In genomic region chr6:111270121-111270520, GRCh38 we compare ENCODE assay signal across 28 cellular contexts.
"Had no signal": no experiment of that assay in that cellular context is flagged by ENCODE, and none has a peak within 500 bp of the region (broad histone marks: within the 10 kb centered on the region; RNA-seq: fewer than 3 reads in every experiment).

No MANE protein-coding gene starts in this region.

- FAIRE-seq: urothelium cell line had no signal

- DNase-seq: stimulated activated CD4-positive, alpha-beta T cell treated with anti-CD3 and anti-CD28 coated beads, Interleukin-2, amount 100 ng/mL, for 48 hours; stimulated activated CD4-positive, alpha-beta T cell treated with anti-CD3 and anti-CD28 coated beads, Interleukin-4, amount 100 ng/mL, for 1 hour; stimulated activated CD4-positive, alpha-beta T cell treated with anti-CD3 and anti-CD28 coated beads, Interleukin-4, amount 100 ng/mL, for 24 hours; stimulated activated CD4-positive, alpha-beta T cell treated with anti-CD3 and anti-CD28 coated beads, Interleukin-4, amount 100 ng/mL, for 4 hours; stimulated activated CD8-positive, alpha-beta memory T cell treated with anti-CD3 and anti-CD28 coated beads, Interleukin-4, amount 100 ng/mL, for 48 hours; stimulated activated naive B cell treated with anti-CD40 and anti-IgM and Interleukin-4, amounts not matched to agents 10 μg/mL and 1 μg/mL and 100 μg/mL, for 72 hours; stimulated activated naive CD4-positive, alpha-beta T cell; stimulated activated naive CD4-positive, alpha-beta T cell treated with Interleukin-2 at 50 U/mL for 16 hours; stimulated activated naive CD8-positive, alpha-beta T cell treated with anti-CD3 and anti-CD28 coated beads, Interleukin-15, amount 100 ng/mL, for 72 hours; stimulated activated naive CD8-positive, alpha-beta T cell treated with anti-CD3 and anti-CD28 coated beads, Interleukin-15, Interleukin-2, amounts not matched to agents 100 U/mL and 50 U/mL, for 24 hours; stomach; substantia nigra; testis; thyroid gland; tibial artery; transverse colon; upper lobe of left lung; upper lobe of right lung; uterus had no signal

- H3K4me1 ChIP-seq: testis, thyroid gland, tibial artery, tibial nerve, transverse colon, upper lobe of left lung, uterus had no signal

- H3K4me1 Mint-ChIP-seq: stimulated activated effector memory CD8-positive, alpha-beta T cell treated with anti-CD3 and anti-CD28 coated beads, Interleukin-12 subunit alpha, Interleukin-12 subunit beta, amount 100 ng/mL, for 72 hours had no signal

- H3K4me3 Mint-ChIP-seq: stimulated activated effector memory CD8-positive, alpha-beta T cell treated with anti-CD3 and anti-CD28 coated beads, Interleukin-12 subunit alpha, Interleukin-12 subunit beta, amount 100 ng/mL, for 72 hours; stimulated activated memory B cell treated with anti-CD40 and anti-IgM and Interleukin-4, amounts not matched to agents 10 μg/mL and 1 μg/mL and 100 μg/mL, for 72 hours; stimulated activated naive B cell treated with anti-CD40 and anti-IgM and Interleukin-4, amounts not matched to agents 10 μg/mL and 1 μg/mL and 100 μg/mL, for 72 hours; stimulated activated naive CD8-positive, alpha-beta T cell treated with anti-CD3 and anti-CD28 coated beads, Interleukin-15, amount 100 ng/mL, for 72 hours; stimulated activated naive CD8-positive, alpha-beta T cell treated with anti-CD3 and anti-CD28 coated beads, Interleukin-15, Interleukin-2, amounts not matched to agents 100 ng/mL and 50 ng/mL, for 24 hours; type B pancreatic cell had no signal

- H3K27ac Mint-ChIP-seq: stimulated activated effector memory CD8-positive, alpha-beta T cell treated with anti-CD3 and anti-CD28 coated beads, Interleukin-12 subunit alpha, Interleukin-12 subunit beta, amount 100 ng/mL, for 72 hours; stimulated activated memory B cell treated with anti-CD40 and anti-IgM and Interleukin-4, amounts not matched to agents 10 μg/mL and 1 μg/mL and 100 μg/mL, for 72 hours; stimulated activated naive B cell treated with anti-CD40 and anti-IgM and Interleukin-4, amounts not matched to agents 10 μg/mL and 1 μg/mL and 100 μg/mL, for 72 hours; stimulated activated naive CD8-positive, alpha-beta T cell treated with anti-CD3 and anti-CD28 coated beads, Interleukin-15, amount 100 ng/mL, for 72 hours; type B pancreatic cell had no signal

- H3K9me3 ChIP-seq: testis, thyroid gland had no signal

- ATAC-seq: stimulated activated effector memory CD8-positive, alpha-beta T cell treated with anti-CD3 and anti-CD28 coated beads, Interleukin-12 subunit alpha, Interleukin-12 subunit beta, amount 100 ng/mL, for 72 hours; stimulated activated memory B cell treated with anti-CD40 and anti-IgM and Interleukin-4, amounts not matched to agents 10 μg/mL and 1 μg/mL and 100 μg/mL, for 72 hours; stimulated activated naive B cell treated with anti-CD40 and anti-IgM and Interleukin-4, amounts not matched to agents 10 μg/mL and 1 μg/mL and 100 μg/mL, for 72 hours; stimulated activated naive CD8-positive, alpha-beta T cell treated with anti-CD3 and anti-CD28 coated beads, Interleukin-15, amount 100 ng/mL, for 72 hours; upper lobe of right lung had no signal

- H3K4me3 ChIP-seq: stomach, suprapubic skin, testis, thoracic aorta, thyroid gland, tibial artery, tibial nerve, transverse colon, upper lobe of left lung, upper lobe of right lung, uterus, vagina had no signal

- H3K27me3 ChIP-seq: stomach, suprapubic skin, testis, thyroid gland, tibial artery, tibial nerve, transverse colon, upper lobe of left lung, upper lobe of right lung, uterus, vagina had no signal

- H3K27me3 Mint-ChIP-seq: stimulated activated memory B cell treated with anti-CD40 and anti-IgM and Interleukin-4, amounts not matched to agents 10 μg/mL and 1 μg/mL and 100 μg/mL, for 72 hours; stimulated activated naive B cell treated with anti-CD40 and anti-IgM and Interleukin-4, amounts not matched to agents 10 μg/mL and 1 μg/mL and 100 μg/mL, for 72 hours; stimulated activated naive CD8-positive, alpha-beta T cell treated with anti-CD3 and anti-CD28 coated beads, Interleukin-15, amount 100 ng/mL, for 72 hours; stimulated activated naive CD8-positive, alpha-beta T cell treated with anti-CD3 and anti-CD28 coated beads, Interleukin-15, Interleukin-2, amounts not matched to agents 100 ng/mL and 50 ng/mL, for 24 hours; type B pancreatic cell had no signal

- H3K27ac ChIP-seq: stomach, suprapubic skin, testis, thoracic aorta, thyroid gland, tibial artery, tibial nerve, transverse colon, upper lobe of left lung, upper lobe of right lung, uterus, vagina had no signal

- H3K36me3 ChIP-seq: uterus had no signal
